Comparison of ENCODE assay signal across 8 cellular contexts in the genomic region with DNA sequence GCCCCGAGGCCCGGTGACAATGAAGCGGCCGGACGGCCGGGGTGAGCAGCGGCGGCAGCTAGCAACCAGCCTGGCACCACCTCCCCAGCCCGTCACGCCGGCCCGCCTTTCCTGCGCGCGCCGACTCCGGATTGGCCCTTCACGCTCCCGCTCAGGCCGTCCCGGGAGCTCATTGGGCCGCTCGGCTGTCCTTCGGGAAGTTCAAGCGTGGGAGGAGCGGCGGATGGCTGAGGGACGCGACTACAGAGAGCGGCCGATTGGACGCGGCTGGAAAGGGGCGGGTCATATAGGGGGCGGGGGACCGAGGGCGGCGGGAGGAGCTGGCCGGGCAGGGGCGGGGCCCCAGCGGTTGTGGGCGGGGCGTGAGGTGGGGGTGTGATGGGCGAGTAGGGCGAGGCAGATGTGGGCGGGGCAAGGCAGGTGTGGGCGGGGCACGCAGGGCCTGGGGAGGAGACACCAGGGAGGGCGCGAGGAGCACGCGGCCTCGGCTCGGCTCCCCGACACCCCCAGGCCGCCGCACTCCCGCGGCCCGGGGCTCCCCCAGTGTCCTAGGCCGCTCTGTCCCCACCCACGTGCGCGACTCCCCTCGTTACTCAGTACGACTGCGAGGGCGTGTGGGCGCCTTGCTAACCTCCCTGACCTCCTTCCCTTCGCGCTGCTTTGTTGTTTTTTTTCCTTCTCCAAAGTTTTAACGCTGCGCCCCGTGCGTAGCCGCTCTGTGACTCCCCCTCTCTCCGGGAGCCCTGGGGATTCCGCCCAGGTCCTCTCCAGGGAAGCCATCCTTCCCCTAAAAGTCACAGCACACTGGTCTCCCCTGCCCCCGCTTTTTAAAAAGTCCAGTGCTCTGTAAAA. TPM values are rescaled to one million over a fixed set of nuclear protein-coding genes. Genes with fewer than 3 reads are reported as not detected.
DNase-seq lines count a peak whose midpoint lies in the region; ATAC-seq and TF ChIP-seq lines count a peak whose summit lies in the region.

A gene (minus strand): TSS at position 60 of the 852 bp plus-strand sequence. CDS start 2,909 bp downstream, outside the sequence.

- TF ChIP-seq CTCF in BJ (IDR thresholded peaks at IDR 0.05; ENCODE audit: insufficient read depth, low read depth, low read length), result no peak
- TF ChIP-seq CTCF in coronary artery (IDR thresholded peaks at IDR 0.05), result no peak

- CTCF ChIA-PET in BJ (lab: Yijun Ruan, JAX), result interaction anchor here (0.8 to 1.1 kb wide), 4 partner anchors 14 to 249 kb away, joined by 3 to 4 read pairs (median 4); no protein-coding TSS in a partner anchor

- peak within 1 kb of the TSS; percentile 81 for H3K4me3 ChIP-seq in BJ (ENCODE audit: low read depth, low read length)
- peak within 1 kb of the TSS; percentile 93 for H3K4me3 ChIP-seq in coronary artery

- H3K27me3 ChIP-seq in BJ (ENCODE audit: control insufficient read depth, insufficient read depth, low read length) (no peaks in the 10 kb centered on the region), layer of hippocampus (ENCODE audit: control insufficient read depth, insufficient read depth, low read length) (no peaks in the 10 kb centered on the region)

- DNase-seq in BJ (ENCODE audit: low read depth) (peak; percentile 83), NCI-H526 (lab: John Stamatoyannopoulos, UW) (peak; percentile 94 to 99), coronary artery (ENCODE audit: low spot score) (peak; percentile 99)
- DNase-seq in activated CD4-positive, alpha-beta T cell treated with anti-CD3 and anti-CD28 coated beads for 48 hours, result peak; percentile 100
- DNase-seq in stimulated activated CD4-positive, alpha-beta T cell treated with anti-CD3 and anti-CD28 coated beads, Interleukin-1b, Interleukin-23, amount 100 ng/mL, for 24 hours (ENCODE audit: low read depth in 4 of 4, low spot score in 1 of 4), result peak; percentile 99 to 100 (median 100)

- ATAC-seq in GM19328 (IDR thresholded peaks at IDR 0.05; ENCODE audit: unreplicated experiment) (peak; percentile 93), HG03469 (IDR thresholded peaks at IDR 0.05; ENCODE audit: unreplicated experiment) (peak; percentile 77)

- peak within 1 kb of the TSS; percentile 38 to 69 for H3K27ac ChIP-seq in coronary artery
- H3K27ac ChIP-seq in layer of hippocampus (ENCODE audit: low read depth, low read length), result peak within 1 kb of the TSS; percentile 46

- POLR2A ChIA-PET in BJ (lab: Charles Lee), result interaction anchor here (0.6 kb wide), 1 partner anchor 187 kb away, joined by 7 read pairs; no protein-coding TSS in a partner anchor

- H3K36me3 ChIP-seq in BJ (ENCODE audit: control insufficient read depth, insufficient read depth, low read length), result no peaks in the 10 kb centered on the region; the same call in 1 of the 2 replicates

RNA-seq across cellular contexts. Expression of the gene that starts here (rescaled TPM):
- 3.7 and 4.9 TPM in 2 replicates for polyA plus RNA-seq in BJ (2011; rRNA removed)
- polyA minus RNA-seq in BJ (2011; rRNA and poly(A)+ RNA removed), result 3.5 and 5.4 TPM in 2 replicates

Comparison
In these comparisons a context has a peak if more than half of its experiments do, and no peak if none do; other contexts are left out.
1. Peak in every context shown above with its lines: DNase-seq, ATAC-seq, H3K4me3 ChIP-seq and H3K27ac ChIP-seq.